ENCODE assay signal across 17 cellular contexts in the genomic region with DNA sequence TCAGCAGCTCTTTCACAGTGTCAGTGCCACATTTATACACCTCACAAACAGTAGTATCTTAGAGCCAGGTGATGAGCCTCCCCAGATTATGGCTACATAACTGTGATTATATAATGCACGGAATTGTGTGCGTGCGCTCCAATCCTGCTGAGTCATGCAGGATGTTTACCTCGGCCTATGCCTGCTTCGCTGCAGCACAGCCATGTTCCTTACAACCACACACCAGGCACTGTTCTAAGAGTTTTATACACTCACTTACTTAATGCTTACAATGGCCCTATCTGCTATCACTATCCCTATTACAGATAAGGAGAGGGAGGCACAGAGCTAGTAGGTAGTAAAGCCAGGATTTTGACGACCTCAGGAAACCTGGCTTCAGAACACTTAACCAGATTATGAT. TPM values are rescaled to one million over a fixed set of nuclear protein-coding genes. Genes with fewer than 3 reads are reported as not detected.
DNase-seq lines count a peak whose midpoint lies in the region; ATAC-seq, FAIRE-seq and TF ChIP-seq lines count a peak whose summit lies in the region.
"Had no signal": no experiment of that assay in that cellular context is flagged by ENCODE, and none has a peak within 500 bp of the region (broad histone marks: within the 10 kb centered on the region; RNA-seq: fewer than 3 reads in every experiment).

No MANE protein-coding gene starts in this region.

- H3K9me3 ChIP-seq in K562 (replicated peaks; ENCODE audit: control insufficient read depth, insufficient read depth, low read depth, low read length), result no peaks in the 10 kb centered on the region; the same call in 1 of the 2 replicates
- H3K9me3 ChIP-seq in gastroesophageal sphincter, result no peaks in the 10 kb centered on the region
- no peaks in the 10 kb centered on the region for H3K9me3 ChIP-seq in stomach smooth muscle (ENCODE audit: control insufficient read depth in 2 of 2, low read length in 2 of 2)
- H3K9me3 ChIP-seq: heart right ventricle, transverse colon had no signal

- DNase-seq in NCI-H82 (lab: John Stamatoyannopoulos, UW) (peak; percentile 24), NCI-H82 treated with DMSO at 0.1 percent for 48 hours (lab: John Stamatoyannopoulos, UW; ENCODE audit: unreplicated experiment) (no peak), K562 (ENCODE audit: extremely low read depth in 1 of 4, low spot score in 3 of 4) (peak in 1 of 4 experiments; percentile 66), RKO (ENCODE audit: low spot score) (no peak), mesenteric fat pad (ENCODE audit: low spot score) (no peak)
- DNase-seq in activated T-cell treated with anti-CD3 and anti-CD28 coated beads, Interleukin-2, amount 50 U/mL, for 72 hours, result no peak
- DNase-seq: 8988T; activated CD4-positive, alpha-beta T cell treated with anti-CD3 and anti-CD28 coated beads, Interleukin-2, amount 50 U/mL, for 48 hours; CD4-positive, alpha-beta memory T cell; left colon; naive B cell; NCI-H2107; Right ventricle myocardium superior; transverse colon had no signal

- no peaks in the 10 kb centered on the region for H3K27me3 Mint-ChIP-seq in activated T-cell treated with anti-CD3 and anti-CD28 coated beads, Interleukin-2, amount 50 U/mL, for 72 hours (ENCODE audit: low read depth)
- H3K27me3 Mint-ChIP-seq: CD4-positive, alpha-beta memory T cell; naive B cell had no signal

- peak overlapping the region; percentile 95 for H3K4me2 ChIP-seq in K562 (ENCODE audit: insufficient read depth, low read length)

- H3K27ac Mint-ChIP-seq in activated T-cell treated with anti-CD3 and anti-CD28 coated beads, Interleukin-2, amount 50 U/mL, for 72 hours, result no peak overlapping the region
- H3K27ac Mint-ChIP-seq: CD4-positive, alpha-beta memory T cell had no signal

- no peak for TF ChIP-seq POLR2A in K562 (conservative IDR thresholded peaks at IDR 0.05)
- no peak for TF ChIP-seq POLR2A in gastroesophageal sphincter (IDR thresholded peaks at IDR 0.05)

- H4K20me1 ChIP-seq in K562 (replicated peaks; ENCODE audit: control insufficient read depth, insufficient read depth, low read length), result no peaks in the 10 kb centered on the region

- peaks cover 0 to 2% of the 10 kb centered on the region in 2 donors for H3K36me3 Mint-ChIP-seq in activated T-cell treated with anti-CD3 and anti-CD28 coated beads, Interleukin-2, amount 50 U/mL, for 72 hours (ENCODE audit: insufficient read depth in 2 of 2)
- H3K36me3 Mint-ChIP-seq: naive B cell had no signal

- TF ChIP-seq RAD21 in K562 (CRISPR knock-in tag; conservative IDR thresholded peaks at IDR 0.05 in 1 of 2, IDR thresholded peaks at IDR 0.05 in 1 of 2), result no peak

- peaks cover 34% of the 10 kb centered on the region for H3K36me3 ChIP-seq in K562 (ENCODE audit: control insufficient read depth, insufficient read depth, low read length)
- peaks cover 0 to 31% of the 10 kb centered on the region in 2 donors for H3K36me3 ChIP-seq in gastroesophageal sphincter
- H3K36me3 ChIP-seq in stomach smooth muscle (ENCODE audit: control insufficient read depth in 2 of 2, insufficient read depth in 2 of 2, low read length in 2 of 2), result peaks cover 4 to 5% of the 10 kb centered on the region in 2 donors
- H3K36me3 ChIP-seq: transverse colon had no signal

- H3K79me2 ChIP-seq in K562 (ENCODE audit: control insufficient read depth, insufficient read depth, low read length), result peaks cover 58% of the 10 kb centered on the region

- intact Hi-C loops in K562 (cut with micrococcal nuclease), result loop anchor here (5.0 to 10.0 kb wide), 3 partner anchors 325 to 522 kb away; a partner anchor contains a TSS

- H3K4me1 ChIP-seq in K562 (replicated peaks in 1 of 2; ENCODE audit: control insufficient read depth in 2 of 2, insufficient read depth in 2 of 2, low read length in 2 of 2) (peaks cover 41 to 44% of the 10 kb centered on the region in 2 experiments), gastroesophageal sphincter (peaks cover 0 to 47% (median 6%) of the 10 kb centered on the region in 3 donors), stomach smooth muscle (ENCODE audit: control insufficient read depth, insufficient read depth, low read length) (peaks cover 25% of the 10 kb centered on the region)

- no TSS peak for BruUV-seq in K562 (replicated peaks; lab: Mats Ljungman, UMichigan)

- H3K9me3 Mint-ChIP-seq in activated T-cell treated with anti-CD3 and anti-CD28 coated beads, Interleukin-2, amount 50 U/mL, for 72 hours, result no peaks in the 10 kb centered on the region
- H3K9me3 Mint-ChIP-seq: CD4-positive, alpha-beta memory T cell; naive B cell had no signal

- H3K9me1 ChIP-seq in K562 (ENCODE audit: control insufficient read depth, insufficient read depth, low read length), result no peaks in the 10 kb centered on the region

- POLR2A ChIA-PET in K562 (lab: Yijun Ruan, JAX), result interaction anchor here (0.6 to 5.3 kb wide), 4 partner anchors 20 to 461 kb away, joined by 3 to 80 read pairs (median 5); a partner anchor contains a TSS

- in situ Hi-C loops in K562 (cut with MboI), result loop anchor here (5.0 kb wide), 1 partner anchor 220 kb away; no protein-coding TSS in a partner anchor

- H3K9ac ChIP-seq in K562 (ENCODE audit: insufficient read depth in 1 of 2, low read depth in 2 of 2, low read length in 2 of 2), result peak overlapping the region; percentile 10 to 68; a peak in 2 of 4 replicates
- peak overlapping the region; percentile 70 to 90 for H3K9ac ChIP-seq in stomach smooth muscle (ENCODE audit: low read length in 2 of 2)

- TF ChIP-seq EP300 in K562 (IDR thresholded peaks at IDR 0.05; ENCODE audit: low read length), result no peak; the same call in 1 of the 2 replicates
- no peak for TF ChIP-seq EP300 in gastroesophageal sphincter (IDR thresholded peaks at IDR 0.05)

- WGBS in K562 (ENCODE audit: insufficient coverage, low coverage, missing lambda C conversion rate), result 58% methylated on average over 6 of the region's 6 CpGs
- 61 to 63% methylated on average over 4 to 5 of the region's 6 CpGs for WGBS in gastroesophageal sphincter (ENCODE audit: low coverage in 1 of 2), 2 donors

- no peak for FAIRE-seq in K562 (lab: Jason Lieb, UNC)

- no peaks in the 10 kb centered on the region; a peak in 1 of 5 replicates for H3K27me3 ChIP-seq in K562 (ENCODE audit: control insufficient read depth in 2 of 2, insufficient read depth in 2 of 2, low read length in 2 of 2)
- H3K27me3 ChIP-seq in gastroesophageal sphincter, result no peaks in the 10 kb centered on the region
- no peaks in the 10 kb centered on the region for H3K27me3 ChIP-seq in stomach smooth muscle (ENCODE audit: control insufficient read depth in 1 of 2, insufficient read depth in 2 of 2, low read length in 2 of 2)
- H3K27me3 ChIP-seq: heart right ventricle, transverse colon had no signal

- CTCF ChIA-PET in K562 (lab: Yijun Ruan, JAX; ENCODE audit: low intra/inter-chr PET ratio), result interaction anchor here (1.0 kb wide), 1 partner anchor 145 kb away, joined by 3 read pairs; no protein-coding TSS in a partner anchor

- ATAC-seq in K562, result no peak
- no peak for ATAC-seq in gastroesophageal sphincter
- ATAC-seq in activated T-cell treated with anti-CD3 and anti-CD28 coated beads, Interleukin-2, amount 50 U/mL, for 72 hours (replicated peaks in 1 of 2), result no peak
- ATAC-seq: left colon had no signal

- no peak for TF ChIP-seq CTCF in K562 (IDR thresholded peaks at IDR 0.05 in 2 of 3, conservative IDR thresholded peaks at IDR 0.05 in 1 of 3; ENCODE audit: insufficient read depth in 2 of 3, low read depth in 1 of 3, low read length in 3 of 3)
- TF ChIP-seq CTCF in gastroesophageal sphincter (IDR thresholded peaks at IDR 0.05), result no peak

- peak overlapping the region; percentile 76 for H3K27ac ChIP-seq in K562 (ENCODE audit: extremely low read depth, low read depth, low read length)
- H3K27ac ChIP-seq in gastroesophageal sphincter, result peak overlapping the region in 3 of 4 donors; percentile 86 to 92 (median 88)
- H3K27ac ChIP-seq in stomach smooth muscle (ENCODE audit: low read length), result peak overlapping the region; percentile 95

- H2AFZ ChIP-seq in K562 (ENCODE audit: low read depth, low read length), result peak overlapping the region; percentile 43

- peaks cover 19% of the 10 kb centered on the region for H3K4me1 Mint-ChIP-seq in activated T-cell treated with anti-CD3 and anti-CD28 coated beads, Interleukin-2, amount 50 U/mL, for 72 hours (ENCODE audit: low read depth)

- H3K4me3 ChIP-seq in K562 (no peak overlapping the region), gastroesophageal sphincter (no peak overlapping the region), stomach smooth muscle (ENCODE audit: low read length in 2 of 2) (peak overlapping the region; percentile 72 to 92)

- no peak overlapping the region for H3K4me3 Mint-ChIP-seq in activated T-cell treated with anti-CD3 and anti-CD28 coated beads, Interleukin-2, amount 50 U/mL, for 72 hours
- H3K4me3 Mint-ChIP-seq: CD4-positive, alpha-beta memory T cell had no signal

RNA-seq across cellular contexts. Expression of a gene that starts 7.3 kb away (rescaled TPM):
- 18.5 and 26.6 TPM in 2 replicates for total RNA-seq in K562 (2011; cell fraction: chromatin; rRNA removed; ENCODE audit: low replicate concordance)
- total RNA-seq in K562 (2011; cell fraction: nucleolus; rRNA removed), result 8.7 and 9.0 TPM in 2 replicates
- 14.7 and 21.2 TPM in 2 replicates for total RNA-seq in K562 (2011; cell fraction: nucleoplasm; rRNA removed)
- total RNA-seq in K562 (2014; rRNA removed) (5.5 and 9.1 TPM in 2 replicates), K562 (2014; rRNA removed; fragmentation: Illumina TruSeq; extraction: Trizol) (12.4 and 12.8 TPM in 2 replicates), K562 (2015; rRNA removed; fragmentation: Illumina TruSeq; extraction: Trizol) (12.2 and 12.4 TPM in 2 replicates), K562 (2021) (10.2 and 11.1 TPM in 2 replicates), gastroesophageal sphincter (1 to 10 TPM; 4.4 to 9.8 (median 6.9) TPM), mesenteric fat pad (3.0 TPM)
- polyA plus RNA-seq in K562 (2011; rRNA removed) (11.4 and 12.2 TPM in 2 replicates), K562 (2014; fragmentation: Illumina TruSeq; extraction: Trizol) (9.0 and 10.4 TPM in 2 replicates), K562 (2014; fragmentation: Nextera tagmentation; extraction: Ambion mirVana) (1 to 10 TPM; 3.0 to 4.3 TPM), K562 (2014; rRNA removed) (6.9 and 8.0 TPM in 2 replicates)
- polyA plus RNA-seq in K562 (2011; cell fraction: cytosol; rRNA removed), result 4.1 and 7.4 TPM in 2 replicates
- polyA plus RNA-seq in K562 (2011; cell fraction: nucleus; rRNA removed), result 13.7 and 16.5 TPM in 2 replicates
- 6.5 and 6.8 TPM in 2 replicates for polyA plus RNA-seq in K562 (2012)
- 7.9 and 12.8 TPM in 2 replicates for polyA minus RNA-seq in K562 (2011; rRNA and poly(A)+ RNA removed)
- polyA minus RNA-seq in K562 (2011; cell fraction: cytosol; rRNA and poly(A)+ RNA removed), result 4.5 and 6.7 TPM in 2 replicates
- 3.8 and 7.0 TPM in 2 replicates for polyA minus RNA-seq in K562 (2011; cell fraction: nucleus; rRNA and poly(A)+ RNA removed)
- total RNA-seq in activated T-cell treated with anti-CD3 and anti-CD28 coated beads, Interleukin-2, amount 50 U/mL, for 72 hours, result 1 to 10 TPM; 3.3 to 5.2 TPM

RNA-seq across cellular contexts. Expression of a gene that starts 21.1 kb away (rescaled TPM):
- total RNA-seq in K562 (2011; cell fraction: chromatin; rRNA removed; ENCODE audit: low replicate concordance), result 6.8 and 10.3 TPM in 2 replicates
- 4.2 and 5.4 TPM in 2 replicates for total RNA-seq in K562 (2011; cell fraction: nucleolus; rRNA removed)
- total RNA-seq in K562 (2011; cell fraction: nucleoplasm; rRNA removed), result 4.0 and 5.6 TPM in 2 replicates
- total RNA-seq in K562 (2014; rRNA removed), result 4.1 and 6.3 TPM in 2 replicates
- total RNA-seq in K562 (2014; rRNA removed; fragmentation: Illumina TruSeq; extraction: Trizol), result 8.4 and 9.0 TPM in 2 replicates
- total RNA-seq in K562 (2015; rRNA removed; fragmentation: Illumina TruSeq; extraction: Trizol), result 11.4 and 12.1 TPM in 2 replicates
- total RNA-seq in K562 (2021), result 5.7 and 7.4 TPM in 2 replicates
- polyA plus RNA-seq in K562 (2011; rRNA removed), result 8.4 and 9.8 TPM in 2 replicates
- polyA plus RNA-seq in K562 (2011; cell fraction: cytosol; rRNA removed), result 4.4 and 6.1 TPM in 2 replicates
- 9.8 and 10.5 TPM in 2 replicates for polyA plus RNA-seq in K562 (2011; cell fraction: nucleus; rRNA removed)
- polyA plus RNA-seq in K562 (2012), result 6.8 and 11.1 TPM in 2 replicates
- polyA plus RNA-seq in K562 (2014; fragmentation: Illumina TruSeq; extraction: Trizol), result 7.9 and 8.5 TPM in 2 replicates
- 1 to 10 TPM; 5.0 to 7.0 TPM for polyA plus RNA-seq in K562 (2014; fragmentation: Nextera tagmentation; extraction: Ambion mirVana)
- polyA plus RNA-seq in K562 (2014; rRNA removed), result 3.9 and 5.7 TPM in 2 replicates
- polyA minus RNA-seq in K562 (2011; rRNA and poly(A)+ RNA removed), result 16.6 and 17.6 TPM in 2 replicates
- polyA minus RNA-seq in K562 (2011; cell fraction: cytosol; rRNA and poly(A)+ RNA removed), result 4.2 and 6.7 TPM in 2 replicates
- 5.3 and 8.2 TPM in 2 replicates for polyA minus RNA-seq in K562 (2011; cell fraction: nucleus; rRNA and poly(A)+ RNA removed)
- 10 to 100 TPM; 14.9 to 32.0 (median 24.8) TPM for total RNA-seq in gastroesophageal sphincter
- total RNA-seq in activated T-cell treated with anti-CD3 and anti-CD28 coated beads, Interleukin-2, amount 50 U/mL, for 72 hours, result 1 to 10 TPM; 1.5 to 2.1 TPM
- 5.8 TPM for total RNA-seq in mesenteric fat pad

RNA-seq across cellular contexts. Expression of a gene that starts 42.5 kb away (rescaled TPM):
- 20.1 and 58.9 TPM in 2 replicates for total RNA-seq in K562 (2011; cell fraction: chromatin; rRNA removed; ENCODE audit: low replicate concordance)
- total RNA-seq in K562 (2011; cell fraction: nucleolus; rRNA removed), result 11.8 and 18.6 TPM in 2 replicates
- total RNA-seq in K562 (2011; cell fraction: nucleoplasm; rRNA removed), result 20.4 and 21.6 TPM in 2 replicates
- total RNA-seq in K562 (2014; rRNA removed) (12.3 and 12.5 TPM in 2 replicates), K562 (2014; rRNA removed; fragmentation: Illumina TruSeq; extraction: Trizol) (19.4 and 22.6 TPM in 2 replicates), K562 (2015; rRNA removed; fragmentation: Illumina TruSeq; extraction: Trizol) (17.7 and 19.6 TPM in 2 replicates), K562 (2021) (12.1 and 12.5 TPM in 2 replicates), gastroesophageal sphincter (1 to 10 TPM; 5.6 to 8.6 (median 6.0) TPM), mesenteric fat pad (3.5 TPM)
- polyA plus RNA-seq in K562 (2011; rRNA removed) (14.5 and 18.5 TPM in 2 replicates), K562 (2014; fragmentation: Illumina TruSeq; extraction: Trizol) (12.3 and 14.5 TPM in 2 replicates), K562 (2014; fragmentation: Nextera tagmentation; extraction: Ambion mirVana) (1 to 10 TPM; 2.5 to 7.9 TPM), K562 (2014; rRNA removed) (10.4 and 11.4 TPM in 2 replicates)
- 3.8 and 6.5 TPM in 2 replicates for polyA plus RNA-seq in K562 (2011; cell fraction: cytosol; rRNA removed)
- 12.0 and 13.1 TPM in 2 replicates for polyA plus RNA-seq in K562 (2011; cell fraction: nucleus; rRNA removed)
- 5.6 and 7.0 TPM in 2 replicates for polyA plus RNA-seq in K562 (2012)
- 35.5 and 45.0 TPM in 2 replicates for polyA minus RNA-seq in K562 (2011; rRNA and poly(A)+ RNA removed)
- polyA minus RNA-seq in K562 (2011; cell fraction: cytosol; rRNA and poly(A)+ RNA removed), result 8.2 and 11.4 TPM in 2 replicates
- 17.8 and 33.1 TPM in 2 replicates for polyA minus RNA-seq in K562 (2011; cell fraction: nucleus; rRNA and poly(A)+ RNA removed)
- total RNA-seq in activated T-cell treated with anti-CD3 and anti-CD28 coated beads, Interleukin-2, amount 50 U/mL, for 72 hours, result 1 to 10 TPM; 5.6 to 6.4 TPM

Comparison
In these comparisons a context has a peak if more than half of its experiments do, and no peak if none do; other contexts are left out.
1. H3K4me3 ChIP-seq: peak in stomach smooth muscle (2 of 2); none in K562 (single experiment) and gastroesophageal sphincter (0 of 2).
2. Peak in every context shown above with its lines, with median percentiles within 50 percentile points of each other: H3K27ac ChIP-seq.